13 cellular contexts compared by ENCODE assay signal in the genomic region with DNA sequence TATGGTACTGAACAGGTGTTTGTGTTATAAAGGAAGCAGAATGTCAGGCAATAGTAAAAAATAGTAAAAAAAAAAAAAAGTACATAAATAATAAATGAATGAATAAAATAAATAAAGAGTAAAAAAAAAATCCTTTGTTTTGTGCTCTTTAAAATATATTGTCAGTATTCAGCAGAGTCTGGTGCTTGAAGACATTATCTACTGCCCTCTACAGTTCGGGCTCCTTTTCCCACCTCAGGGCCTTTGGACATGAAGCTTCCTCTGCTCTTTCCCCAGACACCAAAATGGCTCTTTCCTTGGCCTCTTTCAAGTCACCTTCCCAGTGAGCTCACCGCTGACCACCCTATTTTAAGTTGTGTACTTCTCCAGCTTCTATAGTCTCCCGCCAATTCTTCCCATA.
DNase-seq lines count a peak whose midpoint lies in the region; ATAC-seq and TF ChIP-seq lines count a peak whose summit lies in the region.
"Had no signal": no experiment of that assay in that cellular context is flagged by ENCODE, and none has a peak within 500 bp of the region (broad histone marks: within the 10 kb centered on the region; RNA-seq: fewer than 3 reads in every experiment).

No MANE protein-coding gene starts in this region.

- no peaks in the 10 kb centered on the region for H3K36me3 ChIP-seq in Karpas-422 (ENCODE audit: insufficient read depth, low read length)
- H3K36me3 ChIP-seq: MG63, right atrium auricular region had no signal

- no peaks in the 10 kb centered on the region for H3K27me3 ChIP-seq in Karpas-422 (ENCODE audit: low read length)
- H3K27me3 ChIP-seq: MG63, right atrium auricular region had no signal

- no peak overlapping the region for H3K9ac ChIP-seq in Karpas-422 (ENCODE audit: low read length)

- H3K4me1 ChIP-seq in Karpas-422 (ENCODE audit: low read length): no peaks in the 10 kb centered on the region

- H3K27me3 Mint-ChIP-seq in activated T-cell treated with anti-CD3 and anti-CD28 coated beads, Interleukin-2, amount 50 U/mL, for 72 hours (ENCODE audit: low read depth): no peaks in the 10 kb centered on the region
- H3K27me3 Mint-ChIP-seq in stimulated activated naive B cell treated with anti-CD40 and anti-IgM and Interleukin-4, amounts not matched to agents 10 μg/mL and 1 μg/mL and 100 μg/mL, for 72 hours: peaks cover 5 to 12% of the 10 kb centered on the region in 2 donors
- H3K27me3 Mint-ChIP-seq: stimulated activated memory B cell treated with anti-CD40 and anti-IgM and Interleukin-4, amounts not matched to agents 10 μg/mL and 1 μg/mL and 100 μg/mL, for 72 hours had no signal

- no peaks in the 10 kb centered on the region for H3K9me3 ChIP-seq in Karpas-422 (ENCODE audit: low read length)
- H3K9me3 ChIP-seq: MG63, right atrium auricular region had no signal

- H3K4me3 Mint-ChIP-seq in activated T-cell treated with anti-CD3 and anti-CD28 coated beads, Interleukin-2, amount 50 U/mL, for 72 hours: no peak overlapping the region
- no peak overlapping the region for H3K4me3 Mint-ChIP-seq in stimulated activated naive B cell treated with anti-CD40 and anti-IgM and Interleukin-4, amounts not matched to agents 10 μg/mL and 1 μg/mL and 100 μg/mL, for 72 hours
- H3K4me3 Mint-ChIP-seq: stimulated activated memory B cell treated with anti-CD40 and anti-IgM and Interleukin-4, amounts not matched to agents 10 μg/mL and 1 μg/mL and 100 μg/mL, for 72 hours had no signal

- H3K9me2 ChIP-seq in Karpas-422 (replicated peaks; ENCODE audit: insufficient read depth, low read length): no peaks in the 10 kb centered on the region

- H3K4me1 Mint-ChIP-seq in activated T-cell treated with anti-CD3 and anti-CD28 coated beads, Interleukin-2, amount 50 U/mL, for 72 hours (ENCODE audit: low read depth): no peaks in the 10 kb centered on the region
- H3K4me1 Mint-ChIP-seq in stimulated activated naive B cell treated with anti-CD40 and anti-IgM and Interleukin-4, amounts not matched to agents 10 μg/mL and 1 μg/mL and 100 μg/mL, for 72 hours: no peaks in the 10 kb centered on the region

- peak; percentile 21 for DNase-seq in Daoy (ENCODE audit: low read depth)
- peak; percentile 55 for DNase-seq in Karpas-422
- DNase-seq in astrocyte of the cerebellum (ENCODE audit: low read depth): no peak
- DNase-seq in left lobe of liver (ENCODE audit: low spot score): no peak
- DNase-seq in activated T-cell treated with anti-CD3 and anti-CD28 coated beads, Interleukin-2, amount 50 U/mL, for 72 hours: no peak
- DNase-seq in stimulated activated naive B cell treated with anti-CD40 and anti-IgM and Interleukin-4, amounts not matched to agents 10 μg/mL and 1 μg/mL and 100 μg/mL, for 72 hours: no peak
- no peak for DNase-seq in hypothalamus (lab: John Stamatoyannopoulos, UW)
- DNase-seq in midbrain (lab: John Stamatoyannopoulos, UW): no peak
- DNase-seq: activated naive CD4-positive, alpha-beta T cell treated with anti-CD3 and anti-CD28 coated beads, Interleukin-2, amount 50 U/mL, for 16 hours; MG63 had no signal

- H2AFZ ChIP-seq in Karpas-422 (ENCODE audit: low read length): no peak overlapping the region

- H3K79me2 ChIP-seq in Karpas-422 (ENCODE audit: low read length): no peaks in the 10 kb centered on the region

- H3K36me3 Mint-ChIP-seq in activated T-cell treated with anti-CD3 and anti-CD28 coated beads, Interleukin-2, amount 50 U/mL, for 72 hours (ENCODE audit: insufficient read depth in 2 of 2): no peaks in the 10 kb centered on the region
- H3K36me3 Mint-ChIP-seq in stimulated activated naive B cell treated with anti-CD40 and anti-IgM and Interleukin-4, amounts not matched to agents 10 μg/mL and 1 μg/mL and 100 μg/mL, for 72 hours: peaks cover 0 to 6% of the 10 kb centered on the region in 2 donors

- no peak overlapping the region for H3K27ac Mint-ChIP-seq in activated T-cell treated with anti-CD3 and anti-CD28 coated beads, Interleukin-2, amount 50 U/mL, for 72 hours
- H3K27ac Mint-ChIP-seq in stimulated activated naive B cell treated with anti-CD40 and anti-IgM and Interleukin-4, amounts not matched to agents 10 μg/mL and 1 μg/mL and 100 μg/mL, for 72 hours: no peak overlapping the region
- H3K27ac Mint-ChIP-seq: stimulated activated memory B cell treated with anti-CD40 and anti-IgM and Interleukin-4, amounts not matched to agents 10 μg/mL and 1 μg/mL and 100 μg/mL, for 72 hours had no signal

- H3K4me2 ChIP-seq in Karpas-422 (ENCODE audit: low read depth, low read length, poor library complexity, severe bottlenecking): no peak overlapping the region

- H4K20me1 ChIP-seq in Karpas-422 (ENCODE audit: insufficient read depth, low read depth, low read length): no peaks in the 10 kb centered on the region

- ATAC-seq in left lobe of liver: peak; percentile 42
- ATAC-seq in activated T-cell treated with anti-CD3 and anti-CD28 coated beads, Interleukin-2, amount 50 U/mL, for 72 hours (replicated peaks in 1 of 2): no peak
- ATAC-seq in stimulated activated naive B cell treated with anti-CD40 and anti-IgM and Interleukin-4, amounts not matched to agents 10 μg/mL and 1 μg/mL and 100 μg/mL, for 72 hours (replicated peaks): no peak
- ATAC-seq: stimulated activated memory B cell treated with anti-CD40 and anti-IgM and Interleukin-4, amounts not matched to agents 10 μg/mL and 1 μg/mL and 100 μg/mL, for 72 hours had no signal

- peak; percentile 48 for TF ChIP-seq CTCF in astrocyte of the cerebellum (IDR thresholded peaks at IDR 0.05; ENCODE audit: low read depth, low read length, missing control alignments)

- H3K9me3 Mint-ChIP-seq in activated T-cell treated with anti-CD3 and anti-CD28 coated beads, Interleukin-2, amount 50 U/mL, for 72 hours: peaks cover 0 to 2% of the 10 kb centered on the region in 2 donors
- H3K9me3 Mint-ChIP-seq in stimulated activated naive B cell treated with anti-CD40 and anti-IgM and Interleukin-4, amounts not matched to agents 10 μg/mL and 1 μg/mL and 100 μg/mL, for 72 hours: peaks cover 3 to 6% of the 10 kb centered on the region in 2 donors

- in situ Hi-C loops in astrocyte of the cerebellum (cut with HindIII; ENCODE audit: low sequenced_read_pairs): no loop called here

- H3K27ac ChIP-seq in Karpas-422 (ENCODE audit: low read length): no peak overlapping the region
- H3K27ac ChIP-seq: right atrium auricular region, SK-N-MC had no signal

- H3K4me3 ChIP-seq in Karpas-422 (ENCODE audit: low read length) (no peak overlapping the region), astrocyte of the cerebellum (ENCODE audit: low read depth, low read length) (no peak overlapping the region)
- H3K4me3 ChIP-seq: MG63, right atrium auricular region, SK-N-MC had no signal

Comparison
In these comparisons a context has a peak if more than half of its experiments do, and no peak if none do; other contexts are left out.
1. DNase-seq: peak in Daoy (single experiment) and Karpas-422 (single experiment); none in astrocyte of the cerebellum (single experiment), left lobe of liver (single experiment), activated T-cell treated with anti-CD3 and anti-CD28 coated beads, Interleukin-2, amount 50 U/mL, for 72 hours (0 of 2), stimulated activated naive B cell treated with anti-CD40 and anti-IgM and Interleukin-4, amounts not matched to agents 10 μg/mL and 1 μg/mL and 100 μg/mL, for 72 hours (single experiment), hypothalamus (0 of 51) and midbrain (single experiment).